In genomic region chr12:116651089-116651488, GRCh38 we compare ENCODE assay signal across 35 cellular contexts.
"Had no signal": no experiment of that assay in that cellular context is flagged by ENCODE, and none has a peak within 500 bp of the region (broad histone marks: within the 10 kb centered on the region; RNA-seq: fewer than 3 reads in every experiment).

No MANE protein-coding gene starts in this region.

- H3K27me3 ChIP-seq: brain microvascular endothelial cell, Peyer's patch, SJSA1 had no signal

- H3K9me3 ChIP-seq: Peyer's patch, SJSA1, SK-N-SH had no signal

- H3K4me3 Mint-ChIP-seq: activated CD4-positive, alpha-beta memory T cell treated with anti-CD3 and anti-CD28 coated beads, Interleukin-2, amount 10 ng/mL, durations not matched to agents 7 days and 5 days; activated naive CD8-positive, alpha-beta T cell; activated naive CD8-positive, alpha-beta T cell treated with anti-CD3 and anti-CD28 coated beads, Interleukin-2, amount 50 U/mL, for 24 hours; T-helper 1 cell treated with Interleukin-12 subunit alpha and Interleukin-12 subunit beta and Interleukin-4 antibody, amounts not matched to agents 30 μg/mL and 1 μg/mL, for 36 hours; T-helper 2 cell treated with Interferon-gamma antibody and Interleukin-4, amounts not matched to agents 5 μg/mL and 100 μg/mL, for 36 hours had no signal

- H3K4me3 ChIP-seq: K562, Peyer's patch, SJSA1 had no signal

- H3K27ac ChIP-seq: brain microvascular endothelial cell, Peyer's patch, SJSA1, VCaP had no signal

- H3K27me3 Mint-ChIP-seq: activated naive CD8-positive, alpha-beta T cell treated with anti-CD3 and anti-CD28 coated beads, Interleukin-2, amount 50 U/mL, for 24 hours had no signal

- H3K4me1 ChIP-seq: Peyer's patch, SJSA1 had no signal

- DNase-seq: activated CD4-positive, alpha-beta memory T cell treated with anti-CD3 and anti-CD28 coated beads, Interleukin-2, amount 10 ng/mL, durations not matched to agents 7 days and 5 days; activated CD4-positive, alpha-beta T cell treated with anti-CD3 and anti-CD28 coated beads for 1 hour; activated CD4-positive, alpha-beta T cell treated with anti-CD3 and anti-CD28 coated beads for 48 hours; activated CD4-positive, CD25-positive, alpha-beta regulatory T cell; activated gamma-delta T cell; activated naive CD4-positive, alpha-beta T cell treated with Interleukin-2 at 50 U/mL for 16 hours; activated naive CD8-positive, alpha-beta T cell treated with anti-CD3 and anti-CD28 coated beads, Interleukin-2, amount 50 U/mL, for 24 hours; activated T-cell treated with anti-CD3 and anti-CD28 coated beads, Interleukin-2, amount 50 U/mL, for 1 hour; anterior cingulate cortex; central memory CD4-positive, alpha-beta T cell; Karpas-422; NCI-H1092 treated with DMSO at 0.1 percent for 48 hours; NCI-H1417; NCI-H146; NCI-H187; NCI-H2029 treated with DMSO at 0.1 percent for 48 hours; NCI-H2107; NCI-H2171; NCI-H510A; NCI-H526; NCI-H748 treated with DMSO at 0.1 percent for 48 hours; NK-92 treated with Interleukin-12 subunit alpha and Interleukin-12 subunit beta, amount 100 ng/mL, for 24 hours; PC-3; Peyer's patch; RPMI8226; SHP77 treated with DMSO at 0.1 percent for 48 hours; SK-N-SH had no signal

- H3K36me3 ChIP-seq: brain microvascular endothelial cell, Peyer's patch, SJSA1 had no signal

- H3K9me3 Mint-ChIP-seq: activated T-helper 2 cell treated with anti-CD3 and anti-CD28 coated beads, Interferon-gamma antibody, Interleukin-2, Interleukin-4, amounts not matched to agents 10 μg/mL and 5 μg/mL and 100 μg/mL, durations not matched to agents 14 hours and 24 hours and 36 hours had no signal

- ATAC-seq: activated naive CD8-positive, alpha-beta T cell treated with anti-CD3 and anti-CD28 coated beads, Interleukin-2, amount 50 U/mL, for 24 hours; K562; PC-3 had no signal

- H3K27ac Mint-ChIP-seq: activated CD4-positive, alpha-beta memory T cell treated with anti-CD3 and anti-CD28 coated beads, Interleukin-2, amount 10 ng/mL, durations not matched to agents 7 days and 5 days; activated naive CD8-positive, alpha-beta T cell; activated naive CD8-positive, alpha-beta T cell treated with anti-CD3 and anti-CD28 coated beads, Interleukin-2, amount 50 U/mL, for 24 hours; activated T-helper 2 cell treated with anti-CD3 and anti-CD28 coated beads, Interferon-gamma antibody, Interleukin-2, Interleukin-4, amounts not matched to agents 10 μg/mL and 5 μg/mL and 100 μg/mL, durations not matched to agents 14 hours and 24 hours and 36 hours; T-helper 1 cell treated with Interleukin-12 subunit alpha and Interleukin-12 subunit beta and Interleukin-4 antibody, amounts not matched to agents 30 μg/mL and 1 μg/mL, for 36 hours; T-helper 2 cell treated with Interferon-gamma antibody and Interleukin-4, amounts not matched to agents 5 μg/mL and 100 μg/mL, for 36 hours had no signal
